In the genomic region with DNA sequence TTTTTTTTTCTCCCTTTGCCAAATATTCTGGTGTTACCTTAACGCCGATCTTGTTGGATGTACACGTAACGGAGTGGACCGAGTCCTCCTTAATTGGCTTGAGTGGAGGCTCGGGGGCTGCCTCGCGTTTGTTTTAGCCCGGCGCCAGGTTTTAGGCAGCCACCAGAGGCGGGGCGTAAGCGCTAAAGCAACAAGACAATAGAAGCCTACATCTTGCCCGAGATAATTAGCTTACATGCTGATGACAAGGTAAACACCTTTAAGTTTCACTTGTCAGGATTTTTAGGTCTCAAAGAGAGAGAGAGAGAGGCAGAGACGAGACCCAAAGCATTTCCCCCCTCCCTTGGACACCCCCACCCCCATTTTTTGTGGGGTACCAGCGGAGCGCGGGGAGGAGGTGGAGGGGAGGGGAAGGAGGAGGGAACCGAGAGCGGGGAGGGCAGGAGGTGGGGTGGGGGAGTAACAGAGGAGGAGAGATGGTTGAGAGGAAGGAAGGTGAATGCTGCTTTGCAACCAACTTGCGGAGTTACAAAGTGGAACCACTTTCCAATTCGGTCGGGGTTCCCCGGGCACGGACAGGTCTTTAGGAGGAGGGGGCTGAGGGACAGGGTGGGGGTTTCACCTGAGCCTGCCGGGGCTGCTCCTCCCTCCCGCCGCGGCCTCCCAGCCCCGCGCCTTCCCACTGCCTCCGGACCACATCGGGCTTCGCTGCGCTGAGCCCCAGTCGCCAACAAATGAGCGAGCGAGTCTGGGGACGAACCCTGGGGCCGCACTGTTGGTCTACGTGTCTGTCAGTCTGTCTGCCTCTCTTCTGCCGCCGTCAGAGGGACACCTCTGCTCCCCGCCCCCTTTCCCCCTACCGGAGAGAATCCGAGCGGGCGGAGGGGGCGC, we compare ENCODE assay signal across 8 cellular contexts. TPM values are rescaled to one million over a fixed set of nuclear protein-coding genes. Genes with fewer than 3 reads are reported as not detected.
DNase-seq lines count a peak whose midpoint lies in the region; ATAC-seq and TF ChIP-seq lines count a peak whose summit lies in the region.

A gene (minus strand): TSS at position 802 of the 891 bp plus-strand sequence. CDS start 103 bp downstream, at position 699.

- H3K9me3 Mint-ChIP-seq in activated T-cell treated with anti-CD3 and anti-CD28 coated beads, Interleukin-2, amount 50 U/mL, for 4 hours = no peaks in the 10 kb centered on the region

- peak in 3 of 6 experiments; percentile 16 to 35 (median 32) for TF ChIP-seq CTCF in thyroid gland (IDR thresholded peaks at IDR 0.05)

- intact Hi-C loops in thyroid gland (cut with DNase I) = loop anchor here (2.0 to 5.0 kb wide), 3 partner anchors 15 to 247 kb away; no protein-coding TSS in a partner anchor

- no peaks in the 10 kb centered on the region for H3K9me3 ChIP-seq in thyroid gland

- H3K4me3 ChIP-seq in thyroid gland (replicated peaks in 1 of 3) = peak within 1 kb of the TSS; percentile 80 to 87 (median 81)

- H3K27ac ChIP-seq in thyroid gland = peak within 1 kb of the TSS; percentile 98 to 100 (median 99)

- 1% methylated on average over 34 to 45 of the region's 49 CpGs for WGBS in thyroid gland, 2 donors

- DNase-seq in activated T-cell treated with anti-CD3 and anti-CD28 coated beads, Interleukin-2, amount 50 U/mL, for 4 hours = no peak
- DNase-seq in activated T-cell treated with anti-CD3 and anti-CD28 coated beads for 4 hours (no peak), NCI-H774 (lab: John Stamatoyannopoulos, UW) (peak; percentile 86), iPS DF 19.7 (ENCODE audit: low read depth, low spot score) (peak; percentile 88), thyroid gland (peak; percentile 90 to 91)

- peaks cover 11% of the 10 kb centered on the region for H3K4me1 Mint-ChIP-seq in activated T-cell treated with anti-CD3 and anti-CD28 coated beads, Interleukin-2, amount 50 U/mL, for 4 hours (ENCODE audit: low read depth)

- peaks cover 21 to 29% of the 10 kb centered on the region in 2 donors for H3K36me3 ChIP-seq in thyroid gland

- H3K4me3 Mint-ChIP-seq in activated T-cell treated with anti-CD3 and anti-CD28 coated beads, Interleukin-2, amount 50 U/mL, for 4 hours = peak within 1 kb of the TSS; percentile 56

- no peaks in the 10 kb centered on the region for H3K36me3 Mint-ChIP-seq in activated T-cell treated with anti-CD3 and anti-CD28 coated beads, Interleukin-2, amount 50 U/mL, for 4 hours (ENCODE audit: insufficient read depth)

- peak; percentile 41 to 46 for ATAC-seq in activated T-cell treated with anti-CD3 and anti-CD28 coated beads, Interleukin-2, amount 50 U/mL, for 4 hours
- no peak for ATAC-seq in GM21423 (IDR thresholded peaks at IDR 0.05; ENCODE audit: unreplicated experiment)
- ATAC-seq in HG02642 (IDR thresholded peaks at IDR 0.05; ENCODE audit: poor library complexity, unreplicated experiment) = no peak
- ATAC-seq in GM18861 (IDR thresholded peaks at IDR 0.05; ENCODE audit: unreplicated experiment) = no peak

- H3K4me1 ChIP-seq in thyroid gland = peaks cover 14 to 25% of the 10 kb centered on the region in 2 donors

- TF ChIP-seq POLR2A in thyroid gland (IDR thresholded peaks at IDR 0.05) = peak; percentile 57 to 91

- H3K27me3 ChIP-seq in thyroid gland = no peaks in the 10 kb centered on the region

- peaks cover 87% of the 10 kb centered on the region for H3K27me3 Mint-ChIP-seq in activated T-cell treated with anti-CD3 and anti-CD28 coated beads, Interleukin-2, amount 50 U/mL, for 4 hours (ENCODE audit: low read depth)

RNA-seq across cellular contexts. Expression of the gene that starts here (rescaled TPM):
- under 1 TPM in 1 of 3 donors, not detected in 2; 0.13 TPM for total RNA-seq in activated T-cell treated with anti-CD3 and anti-CD28 coated beads, Interleukin-2, amount 50 U/mL, for 4 hours
- 100 to 1,000 TPM; 209 to 375 (median 310) TPM for total RNA-seq in thyroid gland

Comparison
In these comparisons a context has a peak if more than half of its experiments do, and no peak if none do; other contexts are left out.
1. RNA of the gene that starts here (total RNA-seq): 209 to 375 TPM in thyroid gland; 0.13 TPM in activated T-cell treated with anti-CD3 and anti-CD28 coated beads, Interleukin-2, amount 50 U/mL, for 4 hours; every median in the first group is over 100 times any median in the second.
2. Peak in ATAC-seq in activated T-cell treated with anti-CD3 and anti-CD28 coated beads, Interleukin-2, amount 50 U/mL, for 4 hours; RNA of the gene not detected or under 1 TPM.
3. DNase-seq: peak in NCI-H774 (single experiment), iPS DF 19.7 (single experiment) and thyroid gland (2 of 2); none in activated T-cell treated with anti-CD3 and anti-CD28 coated beads, Interleukin-2, amount 50 U/mL, for 4 hours (single experiment) and activated T-cell treated with anti-CD3 and anti-CD28 coated beads for 4 hours (single experiment).